Comparison of ENCODE assay signal across 1 cellular context in genomic region chr10:25766687-25767221, GRCh38.
TF ChIP-seq lines count a peak whose summit lies in the region.

No MANE protein-coding gene starts in this region.

TF ChIP-seq in SK-N-SH, 30 proteins besides CTCF, POLR2A, EP300 and RAD21 (continued from another document):
- TF ChIP-seq REST (IDR thresholded peaks at IDR 0.05; ENCODE audit: low read depth, low read length) (no peak), NFIC (IDR thresholded peaks at IDR 0.05; ENCODE audit: borderline replicate concordance) (no peak), GATA2 (CRISPR knock-in tag; IDR thresholded peaks at IDR 0.05) (peak; percentile 78), YY1 (IDR thresholded peaks at IDR 0.05; ENCODE audit: low read depth) (no peak), SMC3 (IDR thresholded peaks at IDR 0.05; ENCODE audit: low read depth, low read length) (no peak), RXRA (IDR thresholded peaks at IDR 0.05; ENCODE audit: borderline replicate concordance, low read depth) (no peak)
